ENCODE assay signal across 8 cellular contexts in genomic region chr14:104972301-104973211, GRCh38. TPM values are rescaled to one million over a fixed set of nuclear protein-coding genes. Genes with fewer than 3 reads are reported as not detected.
A peak's percentile ranks its signal among the peaks of the same experiment; 100 is the strongest.
DNase-seq lines count a peak whose midpoint lies in the region; TF ChIP-seq lines count a peak whose summit lies in the region.

No MANE protein-coding gene starts in this region.

- H3K27ac ChIP-seq in Peyer's patch = peak overlapping the region; percentile 55 to 91 (median 78)

- H3K36me3 ChIP-seq in Peyer's patch = no peaks in the 10 kb centered on the region

- peaks cover 2% of the 10 kb centered on the region for H3K36me3 Mint-ChIP-seq in activated CD4-positive, alpha-beta T cell treated with anti-CD3 and anti-CD28 coated beads, Interleukin-2, amount 10 ng/mL, durations not matched to agents 7 days and 5 days (ENCODE audit: low read depth)

- peak; percentile 52 to 72 for TF ChIP-seq POLR2A in Peyer's patch (IDR thresholded peaks at IDR 0.05)

- CTCF ChIA-PET in activated CD4-positive, alpha-beta T cell treated with anti-CD3 and anti-CD28 coated beads, Interleukin-2, amount 10 ng/mL, durations not matched to agents 7 days and 5 days (lab: Charles Lee) = interaction anchor here (0.8 to 8.4 kb wide), 2 partner anchors 72 to 118 kb away, joined by 3 to 94 read pairs; no protein-coding TSS in a partner anchor

- no peaks in the 10 kb centered on the region for H3K9me3 ChIP-seq in Peyer's patch

- H3K4me1 ChIP-seq in Peyer's patch = peaks cover 2 to 98% (median 21%) of the 10 kb centered on the region in 4 donors

- no peak overlapping the region for H3K27ac Mint-ChIP-seq in activated CD4-positive, alpha-beta T cell treated with anti-CD3 and anti-CD28 coated beads, Interleukin-2, amount 10 ng/mL, durations not matched to agents 7 days and 5 days

- H3K27me3 ChIP-seq in Peyer's patch = no peaks in the 10 kb centered on the region

- H3K4me1 Mint-ChIP-seq in activated CD4-positive, alpha-beta T cell treated with anti-CD3 and anti-CD28 coated beads, Interleukin-2, amount 10 ng/mL, durations not matched to agents 7 days and 5 days = peaks cover 8% of the 10 kb centered on the region

- H3K4me3 ChIP-seq in Peyer's patch (no peak overlapping the region), fibroblast of villous mesenchyme (ENCODE audit: low read depth, low read length) (no peak overlapping the region)

- TF ChIP-seq CTCF in Peyer's patch (IDR thresholded peaks at IDR 0.05) (no peak), fibroblast of villous mesenchyme (IDR thresholded peaks at IDR 0.05; ENCODE audit: insufficient read depth, low read depth, low read length) (no peak)

- POLR2A ChIA-PET in activated CD4-positive, alpha-beta T cell treated with anti-CD3 and anti-CD28 coated beads, Interleukin-2, amount 10 ng/mL, durations not matched to agents 7 days and 5 days (lab: Charles Lee) = no interaction called here

- peak; percentile 71 for DNase-seq in ELR (ENCODE audit: low read depth)
- peak in 2 of 3 donors; percentile 88 to 89 for DNase-seq in Peyer's patch
- peak; percentile 70 for DNase-seq in fibroblast of villous mesenchyme (ENCODE audit: low read depth)
- peak; percentile 84 for DNase-seq in renal cortical epithelial cell (ENCODE audit: low read depth)
- no peak for DNase-seq in activated naive CD4-positive, alpha-beta T cell treated with Interleukin-2 at 50 U/mL for 16 hours
- no peak for DNase-seq in NOMO-1 (lab: John Stamatoyannopoulos, UW; ENCODE audit: unreplicated experiment in 2 of 2)
- no peak for DNase-seq in GM19240 (ENCODE audit: insufficient read length, low spot score)
- no peak for DNase-seq in activated CD4-positive, alpha-beta T cell treated with anti-CD3 and anti-CD28 coated beads, Interleukin-2, amount 10 ng/mL, durations not matched to agents 7 days and 5 days

- no peak overlapping the region for H3K4me3 Mint-ChIP-seq in activated CD4-positive, alpha-beta T cell treated with anti-CD3 and anti-CD28 coated beads, Interleukin-2, amount 10 ng/mL, durations not matched to agents 7 days and 5 days

- peaks cover 8% of the 10 kb centered on the region for H3K27me3 Mint-ChIP-seq in activated CD4-positive, alpha-beta T cell treated with anti-CD3 and anti-CD28 coated beads, Interleukin-2, amount 10 ng/mL, durations not matched to agents 7 days and 5 days

- no peaks in the 10 kb centered on the region for H3K9me3 Mint-ChIP-seq in activated CD4-positive, alpha-beta T cell treated with anti-CD3 and anti-CD28 coated beads, Interleukin-2, amount 10 ng/mL, durations not matched to agents 7 days and 5 days

RNA-seq across cellular contexts. Expression of gene AHNAK2, which starts 5.6 kb away (rescaled TPM):
- total RNA-seq in Peyer's patch (10 to 100 TPM in 3 of 4 donors, 1 to 10 TPM in 1; 3.2 to 19.0 (median 10.7) TPM), fibroblast of villous mesenchyme (32.2 and 32.4 TPM in 2 replicates), renal cortical epithelial cell (33.2 and 60.5 TPM in 2 replicates)
- not detected for total RNA-seq in activated CD4-positive, alpha-beta T cell treated with anti-CD3 and anti-CD28 coated beads, Interleukin-2, amount 10 ng/mL, durations not matched to agents 7 days and 5 days

RNA-seq across cellular contexts. Expression of gene CLBA1, which starts 13.0 kb away (rescaled TPM):
- total RNA-seq in Peyer's patch (1 to 10 TPM in 2 of 4 donors, under 1 TPM in 1, not detected in 1; 0.88 to 3.8 (median 2.8) TPM), fibroblast of villous mesenchyme (5.8 and 6.9 TPM in 2 replicates), renal cortical epithelial cell (8.7 and 17.8 TPM in 2 replicates)
- total RNA-seq in activated CD4-positive, alpha-beta T cell treated with anti-CD3 and anti-CD28 coated beads, Interleukin-2, amount 10 ng/mL, durations not matched to agents 7 days and 5 days = under 1 TPM; 0.60 to 0.77 TPM

RNA-seq across cellular contexts. Expression of gene PLD4, which starts 47.9 kb away (rescaled TPM):
- total RNA-seq in Peyer's patch (1 to 10 TPM in 2 of 4 donors, not detected in 2; 1.7 to 4.1 TPM), fibroblast of villous mesenchyme (under 0.01 TPM in 1 of 2 replicates, not detected in the other), renal cortical epithelial cell (0.05 TPM in 1 of 2 replicates, not detected in the other)
- total RNA-seq in activated CD4-positive, alpha-beta T cell treated with anti-CD3 and anti-CD28 coated beads, Interleukin-2, amount 10 ng/mL, durations not matched to agents 7 days and 5 days = not detected

RNA-seq across cellular contexts. Expression of gene CDCA4, which starts 48.3 kb away (rescaled TPM):
- 1 to 10 TPM; 3.7 to 9.1 (median 6.6) TPM for total RNA-seq in Peyer's patch
- 22.2 and 22.5 TPM in 2 replicates for total RNA-seq in fibroblast of villous mesenchyme
- 8.8 and 43.6 TPM in 2 replicates for total RNA-seq in renal cortical epithelial cell
- 10 to 100 TPM; 53.0 to 56.6 TPM for total RNA-seq in activated CD4-positive, alpha-beta T cell treated with anti-CD3 and anti-CD28 coated beads, Interleukin-2, amount 10 ng/mL, durations not matched to agents 7 days and 5 days

Comparison
In these comparisons a context has a peak if more than half of its experiments do, and no peak if none do; other contexts are left out.
1. DNase-seq: peak in ELR (single experiment), Peyer's patch (2 of 3), fibroblast of villous mesenchyme (single experiment) and renal cortical epithelial cell (single experiment); none in activated naive CD4-positive, alpha-beta T cell treated with Interleukin-2 at 50 U/mL for 16 hours (single experiment), NOMO-1 (0 of 2), GM19240 (single experiment) and activated CD4-positive, alpha-beta T cell treated with anti-CD3 and anti-CD28 coated beads, Interleukin-2, amount 10 ng/mL, durations not matched to agents 7 days and 5 days (single experiment).
2. RNA of gene AHNAK2, which starts 5.6 kb away (total RNA-seq): 33.2 to 60.5 TPM in renal cortical epithelial cell, 32.2 to 32.4 TPM in fibroblast of villous mesenchyme and 3.2 to 19.0 TPM in Peyer's patch; not detected in activated CD4-positive, alpha-beta T cell treated with anti-CD3 and anti-CD28 coated beads, Interleukin-2, amount 10 ng/mL, durations not matched to agents 7 days and 5 days; every median in the first group is over 4 times any median in the second.